ENCODE assay signal across 8 cellular contexts in genomic region chr7:25619963-25620799, GRCh38.
A peak's percentile ranks its signal among the peaks of the same experiment; 100 is the strongest.
DNase-seq lines count a peak whose midpoint lies in the region; ATAC-seq lines count a peak whose summit lies in the region.

No MANE protein-coding gene starts in this region.

- no peak overlapping the region for H3K4me3 ChIP-seq in urinary bladder (ENCODE audit: low read depth, low read length)

- peaks cover 44% of the 10 kb centered on the region for H3K4me1 Mint-ChIP-seq in activated naive CD8-positive, alpha-beta T cell treated with anti-CD3 and anti-CD28 coated beads for 36 hours

- H3K4me1 ChIP-seq in urinary bladder (ENCODE audit: insufficient read depth) = no peaks in the 10 kb centered on the region

- peaks cover 1% of the 10 kb centered on the region for H3K9me3 Mint-ChIP-seq in activated naive CD8-positive, alpha-beta T cell treated with anti-CD3 and anti-CD28 coated beads for 36 hours

- no peaks in the 10 kb centered on the region for H3K27me3 Mint-ChIP-seq in activated naive CD8-positive, alpha-beta T cell treated with anti-CD3 and anti-CD28 coated beads for 36 hours

- WGBS in urinary bladder = 32% methylated on average over 8 of the region's 8 CpGs

- no peaks in the 10 kb centered on the region for H3K36me3 ChIP-seq in urinary bladder (ENCODE audit: insufficient read depth)

- H3K4me3 Mint-ChIP-seq in activated naive CD8-positive, alpha-beta T cell treated with anti-CD3 and anti-CD28 coated beads for 36 hours = peak overlapping the region; percentile 68

- peak overlapping the region; percentile 96 for H3K27ac ChIP-seq in urinary bladder (ENCODE audit: low read depth)

- peak overlapping the region; percentile 86 for H3K27ac Mint-ChIP-seq in activated naive CD8-positive, alpha-beta T cell treated with anti-CD3 and anti-CD28 coated beads for 36 hours

- ATAC-seq in left lobe of liver = peak; percentile 51
- no peak for ATAC-seq in GM21360 (IDR thresholded peaks at IDR 0.05; ENCODE audit: unreplicated experiment)

- peak; percentile 1 for DNase-seq in stimulated activated CD4-positive, alpha-beta T cell treated with anti-CD3 and anti-CD28 coated beads, Interleukin-12 subunit alpha, Interleukin-12 subunit beta, amount 100 ng/mL, for 4 hours
- no peak for DNase-seq in stimulated activated CD4-positive, alpha-beta T cell treated with anti-CD3 and anti-CD28 coated beads, Interleukin-4, amount 100 ng/mL, for 1 hour
- DNase-seq in activated naive CD8-positive, alpha-beta T cell treated with anti-CD3 and anti-CD28 coated beads for 36 hours = peak; percentile 6
- no peak for DNase-seq in left lobe of liver (ENCODE audit: low spot score)
- no peak for DNase-seq in DMS79 treated with DMSO at 0.1 percent for 48 hours (lab: John Stamatoyannopoulos, UW)
- no peak for DNase-seq in NCI-H2227 (lab: John Stamatoyannopoulos, UW; ENCODE audit: unreplicated experiment)

- H3K36me3 Mint-ChIP-seq in activated naive CD8-positive, alpha-beta T cell treated with anti-CD3 and anti-CD28 coated beads for 36 hours = no peaks in the 10 kb centered on the region

Comparison
In these comparisons a context has a peak if more than half of its experiments do, and no peak if none do; other contexts are left out.
1. DNase-seq: peak in stimulated activated CD4-positive, alpha-beta T cell treated with anti-CD3 and anti-CD28 coated beads, Interleukin-12 subunit alpha, Interleukin-12 subunit beta, amount 100 ng/mL, for 4 hours (single experiment) and activated naive CD8-positive, alpha-beta T cell treated with anti-CD3 and anti-CD28 coated beads for 36 hours (single experiment); none in stimulated activated CD4-positive, alpha-beta T cell treated with anti-CD3 and anti-CD28 coated beads, Interleukin-4, amount 100 ng/mL, for 1 hour (single experiment), left lobe of liver (single experiment), DMS79 treated with DMSO at 0.1 percent for 48 hours (single experiment) and NCI-H2227 (single experiment).